Comparison of ENCODE assay signal across 17 cellular contexts in the genomic region with DNA sequence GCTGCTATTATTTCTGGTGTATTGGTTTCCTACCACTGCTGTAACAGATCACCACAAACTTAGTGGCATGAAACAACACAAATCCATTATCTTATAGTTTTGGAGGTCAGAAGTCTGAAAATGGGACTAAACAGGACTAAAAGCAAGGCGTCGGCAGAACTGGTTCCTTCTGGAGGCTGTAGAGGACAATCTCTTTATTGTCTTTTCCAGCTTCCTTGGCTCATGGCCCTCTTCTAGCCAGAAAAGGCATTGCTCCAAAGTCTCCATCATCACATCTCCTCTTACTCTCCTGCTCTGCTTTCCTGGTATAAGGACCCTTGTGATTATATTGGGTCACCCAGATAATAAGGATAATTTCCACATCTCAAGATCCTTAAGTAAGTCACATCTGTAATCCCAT.
DNase-seq lines count a peak whose midpoint lies in the region; ATAC-seq and TF ChIP-seq lines count a peak whose summit lies in the region.
"Had no signal": no experiment of that assay in that cellular context is flagged by ENCODE, and none has a peak within 500 bp of the region (broad histone marks: within the 10 kb centered on the region; RNA-seq: fewer than 3 reads in every experiment).

No MANE protein-coding gene starts in this region.

- H3K27me3 Mint-ChIP-seq in T-helper 17 cell, result no peaks in the 10 kb centered on the region
- peaks cover 10% of the 10 kb centered on the region for H3K27me3 Mint-ChIP-seq in activated T-cell treated with anti-CD3 and anti-CD28 coated beads, Interleukin-2, amount 50 U/mL, for 24 hours
- H3K27me3 Mint-ChIP-seq: CD4-positive, CD25-positive, alpha-beta regulatory T cell had no signal

- DNase-seq in NCI-H524 treated with DMSO at 0.1 percent for 48 hours (lab: John Stamatoyannopoulos, UW), result peak; percentile 51
- no peak for DNase-seq in T-helper 17 cell
- DNase-seq in pons (ENCODE audit: low spot score), result peak; percentile 1
- DNase-seq in activated T-cell treated with anti-CD3 and anti-CD28 coated beads, Interleukin-2, amount 50 U/mL, for 24 hours, result no peak
- no peak for DNase-seq in upper lobe of left lung
- DNase-seq: Caco-2; CD4-positive, CD25-positive, alpha-beta regulatory T cell; CD8-positive, alpha-beta T cell; DMS153; DND-41; GM23248; H7; HCEC 1CT had no signal

- no peak overlapping the region for H3K27ac ChIP-seq in upper lobe of left lung
- H3K27ac ChIP-seq: BLaER1, C4-2B, GM23248 had no signal

- ATAC-seq in T-helper 17 cell (no peak), GM18858 (IDR thresholded peaks at IDR 0.05; ENCODE audit: unreplicated experiment) (no peak), upper lobe of left lung (ENCODE audit: low FRiP score in 2 of 2) (no peak)
- ATAC-seq: CD8-positive, alpha-beta T cell had no signal

- WGBS in upper lobe of left lung, 2 donors, result 85 to 88% methylated on average over 2 of the region's 2 CpGs

- TF ChIP-seq EP300 in upper lobe of left lung (IDR thresholded peaks at IDR 0.05), result no peak

- no peak for TF ChIP-seq CTCF in upper lobe of left lung (IDR thresholded peaks at IDR 0.05)

- no peaks in the 10 kb centered on the region for H3K27me3 ChIP-seq in upper lobe of left lung

- no peak overlapping the region for H3K4me3 ChIP-seq in upper lobe of left lung
- H3K4me3 ChIP-seq: BLaER1, GM23248 had no signal

- H3K27ac Mint-ChIP-seq in T-helper 17 cell, result no peak overlapping the region
- H3K27ac Mint-ChIP-seq in activated T-cell treated with anti-CD3 and anti-CD28 coated beads, Interleukin-2, amount 50 U/mL, for 24 hours, result no peak overlapping the region
- H3K27ac Mint-ChIP-seq: B cell; CD4-positive, CD25-positive, alpha-beta regulatory T cell; CD8-positive, alpha-beta T cell had no signal

- H3K36me3 Mint-ChIP-seq in T-helper 17 cell (ENCODE audit: low read depth), result no peaks in the 10 kb centered on the region
- H3K36me3 Mint-ChIP-seq in activated T-cell treated with anti-CD3 and anti-CD28 coated beads, Interleukin-2, amount 50 U/mL, for 24 hours (ENCODE audit: low read depth), result no peaks in the 10 kb centered on the region
- H3K36me3 Mint-ChIP-seq: CD4-positive, CD25-positive, alpha-beta regulatory T cell; CD8-positive, alpha-beta T cell had no signal

- H3K4me1 Mint-ChIP-seq in T-helper 17 cell, result no peaks in the 10 kb centered on the region
- no peaks in the 10 kb centered on the region for H3K4me1 Mint-ChIP-seq in activated T-cell treated with anti-CD3 and anti-CD28 coated beads, Interleukin-2, amount 50 U/mL, for 24 hours (ENCODE audit: low read depth)
- H3K4me1 Mint-ChIP-seq: B cell; CD4-positive, CD25-positive, alpha-beta regulatory T cell had no signal

- no peaks in the 10 kb centered on the region for H3K36me3 ChIP-seq in upper lobe of left lung
- H3K36me3 ChIP-seq: BLaER1 had no signal

- H3K4me3 Mint-ChIP-seq in T-helper 17 cell, result peak overlapping the region; percentile 1
- H3K4me3 Mint-ChIP-seq in activated T-cell treated with anti-CD3 and anti-CD28 coated beads, Interleukin-2, amount 50 U/mL, for 24 hours, result no peak overlapping the region
- H3K4me3 Mint-ChIP-seq: B cell; CD4-positive, CD25-positive, alpha-beta regulatory T cell; CD8-positive, alpha-beta T cell had no signal

- H3K4me1 ChIP-seq in upper lobe of left lung, result no peaks in the 10 kb centered on the region
- H3K4me1 ChIP-seq: Caco-2 had no signal

- no peaks in the 10 kb centered on the region for H3K9me3 ChIP-seq in T-helper 17 cell (ENCODE audit: control insufficient read depth, low read length, poor library complexity, severe bottlenecking)
- H3K9me3 ChIP-seq in upper lobe of left lung, result no peaks in the 10 kb centered on the region
- H3K9me3 ChIP-seq: BLaER1, Caco-2 had no signal

- H3K9me3 Mint-ChIP-seq in activated T-cell treated with anti-CD3 and anti-CD28 coated beads, Interleukin-2, amount 50 U/mL, for 24 hours, result no peaks in the 10 kb centered on the region
- H3K9me3 Mint-ChIP-seq: CD8-positive, alpha-beta T cell had no signal

- no peak for TF ChIP-seq POLR2A in upper lobe of left lung (IDR thresholded peaks at IDR 0.05)

Comparison
In these comparisons a context has a peak if more than half of its experiments do, and no peak if none do; other contexts are left out.
1. DNase-seq: peak in NCI-H524 treated with DMSO at 0.1 percent for 48 hours (single experiment) and pons (single experiment); none in T-helper 17 cell (0 of 3), activated T-cell treated with anti-CD3 and anti-CD28 coated beads, Interleukin-2, amount 50 U/mL, for 24 hours (single experiment) and upper lobe of left lung (0 of 2).